ENCODE assay signal across 1 cellular context in genomic region chr3:121969631-121970030, GRCh38.
TF ChIP-seq lines count a peak whose summit lies in the region.

No MANE protein-coding gene starts in this region.

TF ChIP-seq in HEK293T, 16 proteins besides CTCF, POLR2A, EP300 and RAD21 (continued from another document):
- no peak for TF ChIP-seq PKNOX1 (IDR thresholded peaks at IDR 0.05)
- TF ChIP-seq ARNT (IDR thresholded peaks at IDR 0.05), result no peak
- no peak for TF ChIP-seq ZNF384 (IDR thresholded peaks at IDR 0.05)
- TF ChIP-seq FOXA1 (IDR thresholded peaks at IDR 0.05), result no peak
- no peak for TF ChIP-seq LEF1 (IDR thresholded peaks at IDR 0.05; ENCODE audit: borderline replicate concordance)
- no peak for TF ChIP-seq TARDBP (IDR thresholded peaks at IDR 0.05)
- no peak for TF ChIP-seq L3MBTL2 (conservative IDR thresholded peaks at IDR 0.05)
- no peak for TF ChIP-seq SUZ12 (IDR thresholded peaks at IDR 0.05)
- TF ChIP-seq FOXK2 (IDR thresholded peaks at IDR 0.05), result no peak
- TF ChIP-seq FOXM1 (IDR thresholded peaks at IDR 0.05; ENCODE audit: borderline replicate concordance), result no peak
